ENCODE assay signal across 14 cellular contexts in the genomic region with DNA sequence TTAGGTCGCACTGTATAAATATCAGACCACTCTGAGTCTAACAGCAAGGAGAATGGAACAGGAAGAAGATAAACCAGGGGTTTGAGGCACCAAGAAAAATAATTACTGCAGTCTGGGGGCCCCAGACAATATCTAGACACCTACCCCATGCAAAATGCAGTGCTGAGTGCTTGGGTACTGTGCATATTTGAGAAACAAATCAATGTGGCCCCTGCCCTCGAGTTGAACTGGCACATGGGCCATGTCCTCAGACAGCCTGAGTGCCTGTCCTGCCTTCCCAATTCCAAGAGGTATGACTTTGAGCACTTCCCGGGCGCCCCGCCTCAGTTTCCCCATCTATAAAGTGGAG. TPM values are rescaled to one million over a fixed set of nuclear protein-coding genes. Genes with fewer than 3 reads are reported as not detected.
DNase-seq lines count a peak whose midpoint lies in the region; ATAC-seq and TF ChIP-seq lines count a peak whose summit lies in the region.
"Had no signal": no experiment of that assay in that cellular context is flagged by ENCODE, and none has a peak within 500 bp of the region (broad histone marks: within the 10 kb centered on the region; RNA-seq: fewer than 3 reads in every experiment).

No MANE protein-coding gene starts in this region.

- H3K4me3 Mint-ChIP-seq in T-helper 1 cell treated with Interleukin-12 subunit alpha and Interleukin-12 subunit beta and Interleukin-4 antibody, amounts not matched to agents 30 μg/mL and 1 μg/mL, for 36 hours: peak overlapping the region; percentile 52
- H3K4me3 Mint-ChIP-seq: WTC11 had no signal

- H4K20me1 ChIP-seq in PC-9 (ENCODE audit: insufficient read depth) (no peaks in the 10 kb centered on the region), fibroblast of lung (ENCODE audit: control insufficient read depth, extremely low read depth, insufficient read depth, low read length) (no peaks in the 10 kb centered on the region)

- ATAC-seq in stimulated activated naive CD8-positive, alpha-beta T cell treated with anti-CD3 and anti-CD28 coated beads, Interleukin-15, Interleukin-2, amounts not matched to agents 100 U/mL and 50 U/mL, for 24 hours: peak; percentile 3
- no peak for ATAC-seq in HG03108 (IDR thresholded peaks at IDR 0.05; ENCODE audit: unreplicated experiment)
- ATAC-seq in HG03097 (IDR thresholded peaks at IDR 0.05; ENCODE audit: low FRiP score, unreplicated experiment): no peak
- ATAC-seq: WTC11 had no signal

- H3K27me3 ChIP-seq in PC-9 (ENCODE audit: insufficient read depth, low read depth): no peaks in the 10 kb centered on the region
- H3K27me3 ChIP-seq in fibroblast of lung (ENCODE audit: control insufficient read depth, insufficient read depth, low read length): no peaks in the 10 kb centered on the region

- BruUV-seq in PC-9 (replicated peaks; lab: Mats Ljungman, UMichigan): no TSS peak

- no peaks in the 10 kb centered on the region for H3K9me3 Mint-ChIP-seq in T-helper 1 cell treated with Interleukin-12 subunit alpha and Interleukin-12 subunit beta and Interleukin-4 antibody, amounts not matched to agents 30 μg/mL and 1 μg/mL, for 36 hours
- H3K9me3 Mint-ChIP-seq: WTC11 had no signal

- H3K4me2 ChIP-seq in PC-9 (peak overlapping the region; percentile 52), fibroblast of lung (ENCODE audit: extremely low read depth, insufficient read depth, low read length) (no peak overlapping the region)

- H3K27ac ChIP-seq in PC-9 (peak overlapping the region; percentile 69), fibroblast of lung (ENCODE audit: insufficient read depth, low read length) (peak overlapping the region; percentile 66)

- H3K9ac ChIP-seq in fibroblast of lung (ENCODE audit: insufficient read depth, low read length): no peak overlapping the region

- H3K27me3 Mint-ChIP-seq in T-helper 1 cell treated with Interleukin-12 subunit alpha and Interleukin-12 subunit beta and Interleukin-4 antibody, amounts not matched to agents 30 μg/mL and 1 μg/mL, for 36 hours (ENCODE audit: low read depth): peaks cover 13% of the 10 kb centered on the region

- H3K79me2 ChIP-seq in PC-9 (ENCODE audit: low read depth) (no peaks in the 10 kb centered on the region), fibroblast of lung (ENCODE audit: control insufficient read depth, insufficient read depth, low read length) (no peaks in the 10 kb centered on the region)

- H3K9me3 ChIP-seq in PC-9 (ENCODE audit: insufficient read depth, low read depth): no peaks in the 10 kb centered on the region
- no peaks in the 10 kb centered on the region for H3K9me3 ChIP-seq in fibroblast of lung (ENCODE audit: control insufficient read depth, insufficient read depth, low read depth, low read length)

- H3K36me3 ChIP-seq in PC-9 (ENCODE audit: low read depth): no peaks in the 10 kb centered on the region
- H3K36me3 ChIP-seq in fibroblast of lung (ENCODE audit: control insufficient read depth, insufficient read depth, low read length): no peaks in the 10 kb centered on the region

- H3K4me1 ChIP-seq in PC-9 (replicated peaks; ENCODE audit: insufficient read depth) (peaks cover 18% of the 10 kb centered on the region), fibroblast of lung (ENCODE audit: control insufficient read depth, extremely low read depth, insufficient read depth, low read length) (peaks cover 10% of the 10 kb centered on the region)

- H3K4me3 ChIP-seq in PC-9: no peak overlapping the region
- no peak overlapping the region for H3K4me3 ChIP-seq in fibroblast of lung (replicated peaks in 1 of 4; ENCODE audit: control extremely low read depth in 1 of 4, insufficient read depth in 1 of 4, low read depth in 3 of 4, low read length in 4 of 4)
- H3K4me3 ChIP-seq: dorsolateral prefrontal cortex had no signal

- H2AFZ ChIP-seq in PC-9 (no peak overlapping the region), fibroblast of lung (ENCODE audit: low read length) (no peak overlapping the region)

- H3K27ac Mint-ChIP-seq in T-helper 1 cell treated with Interleukin-12 subunit alpha and Interleukin-12 subunit beta and Interleukin-4 antibody, amounts not matched to agents 30 μg/mL and 1 μg/mL, for 36 hours: peak overlapping the region; percentile 75
- H3K27ac Mint-ChIP-seq: activated naive CD8-positive, alpha-beta T cell; WTC11 had no signal

- H3F3A ChIP-seq in PC-9 (ENCODE audit: insufficient read depth, low read depth): peaks cover 10% of the 10 kb centered on the region; the same call in 1 of the 2 replicates

- H3K36me3 Mint-ChIP-seq in T-helper 1 cell treated with Interleukin-12 subunit alpha and Interleukin-12 subunit beta and Interleukin-4 antibody, amounts not matched to agents 30 μg/mL and 1 μg/mL, for 36 hours (ENCODE audit: low read depth): peaks cover 2% of the 10 kb centered on the region
- H3K36me3 Mint-ChIP-seq: activated naive CD8-positive, alpha-beta T cell; WTC11 had no signal

- POLR2A ChIA-PET in PC-9 (lab: Charles Lee; ENCODE audit: unreplicated experiment): interaction anchor here (0.5 kb wide), 1 partner anchor 120 kb away, joined by 3 read pairs; no protein-coding TSS in a partner anchor

- TF ChIP-seq CTCF in PC-9 (conservative IDR thresholded peaks at IDR 0.05): no peak
- TF ChIP-seq CTCF in fibroblast of lung (conservative IDR thresholded peaks at IDR 0.05 in 1 of 2, IDR thresholded peaks at IDR 0.05 in 1 of 2; ENCODE audit: low read depth in 1 of 2, low read length in 2 of 2): no peak

- H3K9me2 ChIP-seq in PC-9 (ENCODE audit: insufficient read depth): no peaks in the 10 kb centered on the region

- DNase-seq in T-helper 1 cell (no peak), PC-9 (no peak), fibroblast of lung (ENCODE audit: low read depth in 2 of 2) (no peak), DMS79 treated with DMSO at 0.1 percent for 48 hours (lab: John Stamatoyannopoulos, UW) (no peak)
- no peak for DNase-seq in stimulated activated naive CD8-positive, alpha-beta T cell treated with anti-CD3 and anti-CD28 coated beads, Interleukin-15, Interleukin-2, amounts not matched to agents 100 U/mL and 50 U/mL, for 24 hours
- DNase-seq: dorsolateral prefrontal cortex, glutamatergic neuron had no signal

- intact Hi-C loops in PC-9 (cut with micrococcal nuclease; ENCODE audit: unreplicated experiment): no loop called here

- CTCF ChIA-PET in PC-9 (lab: Charles Lee): no interaction called here

- H3K4me1 Mint-ChIP-seq in T-helper 1 cell treated with Interleukin-12 subunit alpha and Interleukin-12 subunit beta and Interleukin-4 antibody, amounts not matched to agents 30 μg/mL and 1 μg/mL, for 36 hours (ENCODE audit: low read depth): peaks cover 67% of the 10 kb centered on the region

RNA-seq across cellular contexts. Expression of a gene that starts 6.2 kb away (rescaled TPM):
- 1.2 and 1.7 TPM in 2 replicates for total RNA-seq in PC-9 (2021)
- 0.51 and 0.66 TPM in 2 replicates for total RNA-seq in fibroblast of lung
- polyA plus RNA-seq in fibroblast of lung: 0.27 and 0.40 TPM in 2 replicates
- 0.39 and 0.57 TPM in 2 replicates for polyA plus RNA-seq in fibroblast of lung (2012)
- 0.59 and 0.98 TPM in 2 replicates for polyA minus RNA-seq in fibroblast of lung (ENCODE audit: low replicate concordance)

RNA-seq across cellular contexts. Expression of a gene that starts 52.2 kb away (rescaled TPM):
- total RNA-seq in PC-9 (2021) (not detected in 2 replicates), fibroblast of lung (under 0.01 and 0.26 TPM in 2 replicates)
- polyA plus RNA-seq in fibroblast of lung: not detected in 2 replicates
- 0.05 and 0.06 TPM in 2 replicates for polyA plus RNA-seq in fibroblast of lung (2012)
- polyA minus RNA-seq in fibroblast of lung (ENCODE audit: low replicate concordance): not detected in 2 replicates
- total RNA-seq: lung microvascular endothelial cell, RPMI7951 had no signal
